In the genomic region with DNA sequence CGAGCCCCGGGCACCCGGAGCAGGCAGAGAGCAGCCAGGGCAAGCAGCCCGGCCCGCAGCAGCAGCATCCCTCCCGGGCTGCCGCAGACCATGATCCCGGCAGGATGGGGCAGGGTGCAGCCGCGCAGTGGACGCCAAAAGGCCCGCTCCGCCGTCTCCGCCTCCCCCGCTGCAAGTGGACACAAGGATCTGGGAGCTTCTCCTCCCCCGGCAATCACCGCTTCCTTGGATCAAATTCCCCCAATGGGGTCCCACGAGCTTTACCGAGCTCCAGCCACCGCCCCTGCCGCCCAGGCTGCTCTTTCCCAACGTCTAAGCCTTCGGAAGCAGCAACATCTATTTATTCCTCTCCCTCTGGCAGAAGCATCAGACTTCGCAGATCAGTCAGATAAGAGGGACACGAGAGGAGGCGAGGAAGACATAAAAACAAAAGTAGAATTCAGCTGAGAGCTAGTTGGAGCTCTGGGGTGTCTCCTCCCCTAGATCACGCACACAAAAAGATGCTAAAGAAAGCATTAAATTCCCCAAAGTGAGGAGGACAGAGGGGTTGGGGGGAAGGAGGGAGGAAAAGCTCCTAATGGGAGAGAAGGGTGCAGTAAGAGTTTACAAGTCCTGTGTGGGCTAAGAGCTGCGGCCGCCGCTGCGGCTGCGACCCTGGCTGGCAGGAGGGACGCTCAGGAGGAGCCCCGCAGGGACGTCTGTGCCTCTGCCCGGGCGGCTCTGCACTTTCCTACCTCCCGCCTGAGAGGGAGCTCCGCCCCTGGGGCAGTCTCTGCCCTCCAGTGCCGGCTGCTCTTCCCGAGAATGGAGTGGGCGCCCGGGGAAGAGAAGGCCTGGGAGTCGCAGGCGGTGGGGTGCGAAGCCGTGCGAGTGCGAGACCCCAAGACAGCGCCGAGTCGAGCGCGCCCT, we compare ENCODE assay signal across 8 cellular contexts. TPM values are rescaled to one million over a fixed set of nuclear protein-coding genes. Genes with fewer than 3 reads are reported as not detected.
DNase-seq lines count a peak whose midpoint lies in the region; ATAC-seq, FAIRE-seq and TF ChIP-seq lines count a peak whose summit lies in the region.

Gene FRZB (minus strand): TSS at position 177 of the 909 bp plus-strand sequence. CDS start 85 bp downstream, at position 92.

- peaks cover 25% of the 10 kb centered on the region for H3K4me1 Mint-ChIP-seq in activated CD4-positive, alpha-beta memory T cell treated with anti-CD3 and anti-CD28 coated beads, Interleukin-2, amount 10 ng/mL, durations not matched to agents 7 days and 5 days
- H3K4me1 Mint-ChIP-seq in naive B cell, result peaks cover 13 to 19% (median 19%) of the 10 kb centered on the region in 3 donors

- H3K9me3 Mint-ChIP-seq in activated CD4-positive, alpha-beta memory T cell treated with anti-CD3 and anti-CD28 coated beads, Interleukin-2, amount 10 ng/mL, durations not matched to agents 7 days and 5 days, result no peaks in the 10 kb centered on the region
- no peaks in the 10 kb centered on the region for H3K9me3 Mint-ChIP-seq in naive B cell

- peak; percentile 69 for DNase-seq in AG08396 (ENCODE audit: low spot score)
- no peak for DNase-seq in activated CD4-positive, alpha-beta memory T cell treated with anti-CD3 and anti-CD28 coated beads, Interleukin-2, amount 10 ng/mL, durations not matched to agents 7 days and 5 days
- DNase-seq in fibroblast of pulmonary artery (ENCODE audit: low read depth), result peak; percentile 69
- no peak for DNase-seq in naive B cell
- no peak for DNase-seq in SIG-M5 treated with dmso at 0.1 percent for 504 hours (lab: John Stamatoyannopoulos, UW; ENCODE audit: unreplicated experiment)
- no peak for DNase-seq in urothelium cell line (ENCODE audit: low spot score)

- no peaks in the 10 kb centered on the region for H3K36me3 Mint-ChIP-seq in activated CD4-positive, alpha-beta memory T cell treated with anti-CD3 and anti-CD28 coated beads, Interleukin-2, amount 10 ng/mL, durations not matched to agents 7 days and 5 days (ENCODE audit: low read depth)
- H3K36me3 Mint-ChIP-seq in naive B cell, result peaks cover 0 to 14% of the 10 kb centered on the region in 2 donors

- no peak for FAIRE-seq in urothelium cell line (lab: Jason Lieb, UNC)

- peaks cover 60% of the 10 kb centered on the region for H3K27me3 Mint-ChIP-seq in activated CD4-positive, alpha-beta memory T cell treated with anti-CD3 and anti-CD28 coated beads, Interleukin-2, amount 10 ng/mL, durations not matched to agents 7 days and 5 days
- peaks cover 52 to 66% (median 52%) of the 10 kb centered on the region in 3 donors for H3K27me3 Mint-ChIP-seq in naive B cell

- H3K4me1 ChIP-seq in HEK293 (ENCODE audit: control insufficient read depth, insufficient read depth, low read length), result peaks cover 10% of the 10 kb centered on the region

- no peaks in the 10 kb centered on the region for H3K36me3 ChIP-seq in HEK293 (ENCODE audit: control insufficient read depth in 2 of 2, insufficient read depth in 1 of 2, low read length in 2 of 2)

- TF ChIP-seq CTCF in HEK293 (tag by site-specific recombination; IDR thresholded peaks at IDR 0.05) (no peak), fibroblast of pulmonary artery (IDR thresholded peaks at IDR 0.05; ENCODE audit: low read length, missing control alignments) (no peak)

- no peak within 1 kb of the TSS for H3K27ac Mint-ChIP-seq in activated CD4-positive, alpha-beta memory T cell treated with anti-CD3 and anti-CD28 coated beads, Interleukin-2, amount 10 ng/mL, durations not matched to agents 7 days and 5 days
- H3K27ac Mint-ChIP-seq in naive B cell, result peak within 1 kb of the TSS in 2 of 6 donors; percentile 52 to 76

- CTCF ChIA-PET in HEK293 (lab: Yijun Ruan, JAX), result interaction anchor here (0.6 to 1.9 kb wide), 7 partner anchors 23 to 114 kb away, joined by 3 to 14 read pairs (median 4); no protein-coding TSS in a partner anchor
- CTCF ChIA-PET in activated CD4-positive, alpha-beta memory T cell treated with anti-CD3 and anti-CD28 coated beads, Interleukin-2, amount 10 ng/mL, durations not matched to agents 7 days and 5 days (lab: Charles Lee), result interaction anchor here (2.4 kb wide), 1 partner anchor 113 kb away, joined by 9 read pairs; no protein-coding TSS in a partner anchor

- H3K9me3 ChIP-seq in HEK293 (ENCODE audit: control insufficient read depth, insufficient read depth, low read depth, low read length), result no peaks in the 10 kb centered on the region

- no peak within 1 kb of the TSS for H3K27ac ChIP-seq in HEK293 (ENCODE audit: extremely low read depth, low read depth, low read length)

- peak in 1 of 2 donors; percentile 16 for ATAC-seq in naive B cell (ENCODE audit: low read depth in 2 of 2)
- ATAC-seq in GM19035 (IDR thresholded peaks at IDR 0.05; ENCODE audit: unreplicated experiment), result no peak

- peak within 1 kb of the TSS; percentile 36 for H3K4me3 Mint-ChIP-seq in activated CD4-positive, alpha-beta memory T cell treated with anti-CD3 and anti-CD28 coated beads, Interleukin-2, amount 10 ng/mL, durations not matched to agents 7 days and 5 days
- H3K4me3 Mint-ChIP-seq in naive B cell, result peak within 1 kb of the TSS; percentile 60 to 90 (median 73)

- POLR2A ChIA-PET in HEK293 (lab: Yijun Ruan, JAX), result interaction anchor here (0.9 to 2.1 kb wide), 4 partner anchors 9 to 74 kb away, joined by 3 to 7 read pairs (median 5); no protein-coding TSS in a partner anchor
- POLR2A ChIA-PET in activated CD4-positive, alpha-beta memory T cell treated with anti-CD3 and anti-CD28 coated beads, Interleukin-2, amount 10 ng/mL, durations not matched to agents 7 days and 5 days (lab: Charles Lee), result interaction anchor here (0.6 to 0.9 kb wide), 2 partner anchors 114 to 192 kb away, joined by 3 read pairs; no protein-coding TSS in a partner anchor

- peak within 1 kb of the TSS; percentile 25 for H3K4me3 ChIP-seq in HEK293 (ENCODE audit: low read depth, low read length)
- peak within 1 kb of the TSS; percentile 43 for H3K4me3 ChIP-seq in fibroblast of pulmonary artery (replicated peaks; ENCODE audit: low read depth, low read length)

TF ChIP-seq in HEK293, 187 proteins besides CTCF, POLR2A, EP300 and RAD21 (continues in another document):
- TF ChIP-seq ZNF76 (tag by site-specific recombination; IDR thresholded peaks at IDR 0.05; ENCODE audit: borderline replicate concordance, low read depth) (no peak), ZNF837 (tag by site-specific recombination; IDR thresholded peaks at IDR 0.05) (no peak), ZNF341 (tag by site-specific recombination; IDR thresholded peaks at IDR 0.05; ENCODE audit: low read depth) (peak; percentile 71), ZNF311 (tag by site-specific recombination; IDR thresholded peaks at IDR 0.05; ENCODE audit: borderline replicate concordance) (no peak), ZBTB8A (tag by site-specific recombination; IDR thresholded peaks at IDR 0.05) (0 out of 2 replicates have a peak, but pooled peaks have one; percentile 26), ZNF791 (tag by site-specific recombination; IDR thresholded peaks at IDR 0.05) (no peak), ZNF785 (tag by site-specific recombination; IDR thresholded peaks at IDR 0.05) (no peak), ZNF623 (tag by site-specific recombination; IDR thresholded peaks at IDR 0.05) (no peak), ZNF658 (tag by site-specific recombination; IDR thresholded peaks at IDR 0.05) (no peak), ZNF221 (tag by site-specific recombination; IDR thresholded peaks at IDR 0.05; ENCODE audit: borderline replicate concordance) (no peak), GLIS2 (tag by site-specific recombination; IDR thresholded peaks at IDR 0.05) (0 out of 2 replicates have a peak, but pooled peaks have one; percentile 24), ZNF2 (tag by site-specific recombination; IDR thresholded peaks at IDR 0.05) (no peak), ZBTB20 (tag by site-specific recombination; IDR thresholded peaks at IDR 0.05) (peak; percentile 58), KLF7 (tag by site-specific recombination; IDR thresholded peaks at IDR 0.05; ENCODE audit: borderline replicate concordance) (no peak), ZNF600 (tag by site-specific recombination; IDR thresholded peaks at IDR 0.05) (peak; percentile 58), BCL6B (tag by site-specific recombination; IDR thresholded peaks at IDR 0.05) (no peak), SETDB1 (IDR thresholded peaks at IDR 0.05; ENCODE audit: insufficient read length, low read length) (no peak), ZSCAN16 (tag by site-specific recombination; IDR thresholded peaks at IDR 0.05) (no peak)
- TF ChIP-seq, protein P1, sequence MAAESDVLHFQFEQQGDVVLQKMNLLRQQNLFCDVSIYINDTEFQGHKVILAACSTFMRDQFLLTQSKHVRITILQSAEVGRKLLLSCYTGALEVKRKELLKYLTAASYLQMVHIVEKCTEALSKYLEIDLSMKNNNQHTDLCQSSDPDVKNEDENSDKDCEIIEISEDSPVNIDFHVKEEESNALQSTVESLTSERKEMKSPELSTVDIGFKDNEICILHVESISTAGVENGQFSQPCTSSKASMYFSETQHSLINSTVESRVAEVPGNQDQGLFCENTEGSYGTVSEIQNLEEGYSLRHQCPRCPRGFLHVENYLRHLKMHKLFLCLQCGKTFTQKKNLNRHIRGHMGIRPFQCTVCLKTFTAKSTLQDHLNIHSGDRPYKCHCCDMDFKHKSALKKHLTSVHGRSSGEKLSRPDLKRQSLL (tag by site-specific recombination; IDR thresholded peaks at IDR 0.05), result no peak

RNA-seq across cellular contexts. Expression of gene FRZB, which starts in this region (rescaled TPM):
- not detected for total RNA-seq in activated CD4-positive, alpha-beta memory T cell treated with anti-CD3 and anti-CD28 coated beads, Interleukin-2, amount 10 ng/mL, durations not matched to agents 7 days and 5 days
- polyA plus RNA-seq in naive B cell (ENCODE audit: low read depth in 6 of 6), result not detected

Comparison
In these comparisons a context has a peak if more than half of its experiments do, and no peak if none do; other contexts are left out.
1. DNase-seq: peak in AG08396 (single experiment) and fibroblast of pulmonary artery (single experiment); none in activated CD4-positive, alpha-beta memory T cell treated with anti-CD3 and anti-CD28 coated beads, Interleukin-2, amount 10 ng/mL, durations not matched to agents 7 days and 5 days (single experiment), naive B cell (single experiment), SIG-M5 treated with dmso at 0.1 percent for 504 hours (single experiment) and urothelium cell line (single experiment).